ENCODE assay signal across 8 cellular contexts in genomic region chr13:44921931-44922758, GRCh38.
DNase-seq lines count a peak whose midpoint lies in the region; ATAC-seq lines count a peak whose summit lies in the region.

No MANE protein-coding gene starts in this region.

- H3K4ac ChIP-seq in neuronal stem cell (ENCODE audit: low read length) = no peak overlapping the region

- no peaks in the 10 kb centered on the region for H3K79me1 ChIP-seq in neuronal stem cell (ENCODE audit: low read depth, low read length)

- H3K23ac ChIP-seq in neuronal stem cell (ENCODE audit: low read depth, low read length, poor library complexity) = no peak overlapping the region

- no peaks in the 10 kb centered on the region for H3K36me3 ChIP-seq in neuronal stem cell (replicated peaks in 1 of 2; ENCODE audit: control insufficient read depth in 2 of 2, insufficient read depth in 2 of 2, low read length in 2 of 2)

- no peak overlapping the region for H2AFZ ChIP-seq in neuronal stem cell (ENCODE audit: low read length)

- peak; percentile 62 for DNase-seq in H4 (ENCODE audit: low spot score)
- DNase-seq in SK-MEL-5 (ENCODE audit: low read depth, low spot score) = peak; percentile 47
- DNase-seq in glomerular visceral epithelial cell (ENCODE audit: extremely low spot score) = peak; percentile 68
- DNase-seq in neuronal stem cell (ENCODE audit: low spot score) = no peak

- H2BK12ac ChIP-seq in neuronal stem cell (ENCODE audit: low read length) = no peak overlapping the region

- H2BK5ac ChIP-seq in neuronal stem cell (ENCODE audit: low read length) = no peak overlapping the region

- no peak overlapping the region for H2BK15ac ChIP-seq in neuronal stem cell (ENCODE audit: low read length)

- H3K9me3 ChIP-seq in neuronal stem cell (replicated peaks in 1 of 2; ENCODE audit: control insufficient read depth in 2 of 2, insufficient read depth in 1 of 2, low read depth in 1 of 2, low read length in 2 of 2) = no peaks in the 10 kb centered on the region

- H2BK120ac ChIP-seq in neuronal stem cell (ENCODE audit: low read depth, low read length) = no peak overlapping the region

- in situ Hi-C loops in SK-MEL-5 (cut with HindIII; ENCODE audit: low pct_unique_long_range_greater_than_20kb, low sequenced_read_pairs) = no loop called here

- H3K18ac ChIP-seq in neuronal stem cell (ENCODE audit: low read length) = no peak overlapping the region

- H4K91ac ChIP-seq in neuronal stem cell (ENCODE audit: low read depth, low read length, poor library complexity) = no peak overlapping the region

- H3K4me3 ChIP-seq in skin epidermis = no peak overlapping the region
- no peak overlapping the region for H3K4me3 ChIP-seq in neuronal stem cell (ENCODE audit: low read length in 2 of 2)

- ATAC-seq in GM18873 (IDR thresholded peaks at IDR 0.05; ENCODE audit: low FRiP score, unreplicated experiment) (no peak), HG03196 (IDR thresholded peaks at IDR 0.05; ENCODE audit: unreplicated experiment) (no peak), GM18870 (IDR thresholded peaks at IDR 0.05; ENCODE audit: unreplicated experiment) (no peak)

- H4K8ac ChIP-seq in neuronal stem cell (ENCODE audit: low read depth, low read length) = no peak overlapping the region

- H3K9ac ChIP-seq in neuronal stem cell (ENCODE audit: low read depth, low read length, poor library complexity) = no peak overlapping the region

- no peak overlapping the region for H2AK5ac ChIP-seq in neuronal stem cell (ENCODE audit: low read depth, low read length)

- H3K4me1 ChIP-seq in neuronal stem cell (ENCODE audit: control insufficient read depth in 2 of 2, insufficient read depth in 1 of 2, low read depth in 1 of 2, low read length in 2 of 2) = peaks cover 4 to 12% of the 10 kb centered on the region in 2 donors

- no peak overlapping the region for H3K4me2 ChIP-seq in neuronal stem cell (ENCODE audit: insufficient read depth, low read length, poor library complexity, severe bottlenecking)

- H3K27me3 ChIP-seq in neuronal stem cell (ENCODE audit: control insufficient read depth in 3 of 3, insufficient read depth in 3 of 3, low read depth in 1 of 3, low read length in 3 of 3) = peaks cover 0 to 6% (median 0%) of the 10 kb centered on the region in 3 experiments

- H3K14ac ChIP-seq in neuronal stem cell (ENCODE audit: low read length) = no peak overlapping the region

- no CpG with 5 or more reads among the region's 2 CpGs for WGBS in neuronal stem cell (ENCODE audit: extremely low coverage in 2 of 2, insufficient read length in 2 of 2, insufficient replicate concordance in 1 of 2), 2 donors

- H3K27ac ChIP-seq in skin epidermis (peak overlapping the region in 12 of 21 experiments; percentile 19 to 70 (median 57)), neuronal stem cell (replicated peaks; ENCODE audit: low read length) (no peak overlapping the region)
